In genomic region chr19:11552666-11553372, GRCh38 we compare ENCODE assay signal across 2 cellular contexts.
TF ChIP-seq lines count a peak whose summit lies in the region.

No MANE protein-coding gene starts in this region.

TF ChIP-seq in HEK293T, 16 proteins besides CTCF, POLR2A, EP300 and RAD21:
- TF ChIP-seq ELF4 (IDR thresholded peaks at IDR 0.05) (no peak), PKNOX1 (IDR thresholded peaks at IDR 0.05) (peak; percentile 31; the same call in 1 of the 2 replicates)

TF ChIP-seq in endothelial cell of umbilical vein, 7 proteins besides CTCF, POLR2A, EP300 and RAD21:
- TF ChIP-seq POLR2AphosphoS5 (IDR thresholded peaks at IDR 0.05; ENCODE audit: insufficient read depth, low read depth, low read length): no peak
- no peak for TF ChIP-seq MYC (IDR thresholded peaks at IDR 0.05; ENCODE audit: low read depth, low read length)
- no peak for TF ChIP-seq FOS (IDR thresholded peaks at IDR 0.05; ENCODE audit: borderline replicate concordance, insufficient read depth, low read length)
- TF ChIP-seq GATA2 (IDR thresholded peaks at IDR 0.05; ENCODE audit: insufficient read depth, insufficient read length, low read depth, low read length): no peak
- no peak for TF ChIP-seq MAX (IDR thresholded peaks at IDR 0.05; ENCODE audit: insufficient read depth, insufficient read length)
- TF ChIP-seq EZH2 (IDR thresholded peaks at IDR 0.05; ENCODE audit: borderline replicate concordance, low read depth, low read length, severe bottlenecking): no peak
